ENCODE assay signal across 15 cellular contexts in the genomic region with DNA sequence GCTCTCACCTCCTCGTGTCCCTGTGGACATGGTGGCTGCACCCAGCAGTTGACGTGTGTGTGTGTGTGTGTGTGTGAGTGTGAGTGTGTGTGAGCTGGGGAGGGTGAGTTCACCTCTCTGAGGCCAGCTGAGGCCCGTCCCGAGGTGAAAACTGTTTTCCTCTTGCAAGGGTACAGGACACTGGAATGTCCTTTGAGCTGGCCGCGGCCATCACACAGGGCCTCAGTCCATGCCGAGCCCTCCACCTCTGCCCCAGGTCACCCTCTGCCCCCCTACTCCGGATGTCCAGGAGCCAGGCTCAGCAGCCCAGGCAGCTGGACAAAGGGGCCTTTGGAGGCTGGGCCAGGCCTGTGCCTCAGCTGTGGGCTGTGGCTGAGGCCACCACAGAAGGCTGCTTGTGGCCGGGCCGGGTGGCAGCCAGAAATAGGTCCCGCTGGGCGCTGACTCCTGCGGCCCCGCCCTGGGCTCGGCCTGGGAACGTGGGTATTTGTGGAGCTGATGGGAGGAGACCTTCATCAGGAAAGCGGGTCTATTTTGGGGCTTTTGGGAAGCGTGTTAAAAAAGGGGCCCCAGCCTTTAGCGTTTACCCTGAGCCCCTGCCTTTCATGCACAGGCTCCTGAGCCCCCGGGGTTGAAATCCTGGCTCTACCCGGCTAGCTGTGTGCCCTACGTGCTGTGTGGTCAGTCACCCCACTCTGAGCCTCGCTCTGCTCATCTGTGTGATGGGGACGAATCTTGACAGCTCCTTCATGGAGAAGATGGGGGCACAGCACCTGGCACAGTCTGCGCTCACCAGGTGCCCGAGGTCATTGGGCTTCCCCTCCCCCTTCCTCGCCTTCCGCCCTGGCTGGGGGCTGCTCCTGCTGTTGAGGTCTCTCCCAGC.
DNase-seq lines count a peak whose midpoint lies in the region; TF ChIP-seq lines count a peak whose summit lies in the region.
"Had no signal": no experiment of that assay in that cellular context is flagged by ENCODE, and none has a peak within 500 bp of the region (broad histone marks: within the 10 kb centered on the region; RNA-seq: fewer than 3 reads in every experiment).

No MANE protein-coding gene starts in this region.

- H3K9me3 Mint-ChIP-seq in nephron progenitor cell: peaks cover 19% of the 10 kb centered on the region
- H3K9me3 Mint-ChIP-seq: stimulated activated naive CD8-positive, alpha-beta T cell treated with anti-CD3 and anti-CD28 coated beads, Interleukin-15, Interleukin-2, amounts not matched to agents 100 ng/mL and 50 ng/mL, for 24 hours had no signal

- H3K4me2 ChIP-seq in smooth muscle cell: no peak overlapping the region

- H3K79me2 ChIP-seq in smooth muscle cell (ENCODE audit: low read depth): no peaks in the 10 kb centered on the region

- TF ChIP-seq CTCF in cardiac muscle cell (IDR thresholded peaks at IDR 0.05; ENCODE audit: low read depth, low read length) (no peak), nephron progenitor cell (IDR thresholded peaks at IDR 0.05) (no peak), testis (IDR thresholded peaks at IDR 0.05) (no peak), smooth muscle cell (IDR thresholded peaks at IDR 0.05; ENCODE audit: borderline replicate concordance, insufficient read depth, poor library complexity, severe bottlenecking) (no peak)

- H3K27me3 Mint-ChIP-seq in nephron progenitor cell (ENCODE audit: low read depth, poor library complexity): peaks cover 31% of the 10 kb centered on the region

- H3K4me3 ChIP-seq in cardiac muscle cell (no peak overlapping the region), testis (peak overlapping the region in 1 of 2 donors; percentile 4), smooth muscle cell (no peak overlapping the region)
- H3K4me3 ChIP-seq: GM12878 had no signal

- H3K27ac ChIP-seq in cardiac muscle cell (peak overlapping the region; percentile 79), testis (peak overlapping the region; percentile 77 to 81), smooth muscle cell (ENCODE audit: low read depth) (no peak overlapping the region)
- H3K27ac ChIP-seq: C4-2B, epithelial cell of prostate had no signal

- H3K36me3 ChIP-seq in cardiac muscle cell (no peaks in the 10 kb centered on the region), testis (ENCODE audit: low read depth, missing control alignments) (no peaks in the 10 kb centered on the region), smooth muscle cell (ENCODE audit: low read depth) (no peaks in the 10 kb centered on the region)

- DNase-seq in amygdala (lab: John Stamatoyannopoulos, UW) (peak in 45 of 56 donors; percentile 7 to 84 (median 48)), cardiac muscle cell (ENCODE audit: low read depth in 1 of 2, low spot score in 1 of 2) (no peak), nephron progenitor cell (no peak), testis (no peak), smooth muscle cell (lab: John Stamatoyannopoulos, UW; ENCODE audit: unreplicated experiment) (no peak), NCI-H82 (lab: John Stamatoyannopoulos, UW) (no peak)
- no peak for DNase-seq in activated CD4-positive, alpha-beta T cell treated with anti-CD3 and anti-CD28 coated beads for 1 hour
- no peak for DNase-seq in stimulated activated CD4-positive, alpha-beta T cell treated with anti-CD3 and anti-CD28 coated beads, Interleukin-15, amount 100 ng/mL, for 24 hours
- DNase-seq: mesendoderm, NCI-H1048, NCI-H446 treated with DMSO at 0.1 percent for 48 hours had no signal

- H3K4me3 Mint-ChIP-seq in nephron progenitor cell: no peak overlapping the region
- H3K4me3 Mint-ChIP-seq: stimulated activated naive CD8-positive, alpha-beta T cell treated with anti-CD3 and anti-CD28 coated beads, Interleukin-15, Interleukin-2, amounts not matched to agents 100 ng/mL and 50 ng/mL, for 24 hours had no signal

- 33 to 36% methylated on average over 19 to 28 of the region's 28 CpGs for WGBS in testis, 2 donors
- 91% methylated on average over 28 of the region's 28 CpGs for WGBS in smooth muscle cell (ENCODE audit: low lambda C conversion rate)

- TF ChIP-seq POLR2A in testis (IDR thresholded peaks at IDR 0.05): no peak

- H4K20me1 ChIP-seq in smooth muscle cell (ENCODE audit: low read depth): no peaks in the 10 kb centered on the region

- no peaks in the 10 kb centered on the region for H3F3A ChIP-seq in smooth muscle cell (ENCODE audit: low read depth)

- intact Hi-C loops in testis (cut with DNase I; ENCODE audit: low total_unique reads): loop anchor here (10.0 kb wide), 1 partner anchor 78 kb away; the partner anchor contains the start of gene IER5L

- H3K4me1 ChIP-seq in cardiac muscle cell (ENCODE audit: low read depth) (peaks cover 20% of the 10 kb centered on the region), testis (peaks cover 26% of the 10 kb centered on the region), smooth muscle cell (ENCODE audit: low read depth) (peaks cover 8% of the 10 kb centered on the region)

- no peak overlapping the region for H3K9ac ChIP-seq in smooth muscle cell (ENCODE audit: low read depth)

- peaks cover 63% of the 10 kb centered on the region for H3K4me1 Mint-ChIP-seq in nephron progenitor cell

- no peaks in the 10 kb centered on the region for H3K36me3 Mint-ChIP-seq in nephron progenitor cell (ENCODE audit: low read depth)

- H3K9me3 ChIP-seq in cardiac muscle cell (ENCODE audit: low read depth) (no peaks in the 10 kb centered on the region), testis (no peaks in the 10 kb centered on the region), smooth muscle cell (replicated peaks; ENCODE audit: low read depth) (no peaks in the 10 kb centered on the region)

- H2AFZ ChIP-seq in smooth muscle cell (ENCODE audit: low read depth): no peak overlapping the region

- H3K27me3 ChIP-seq in cardiac muscle cell: no peaks in the 10 kb centered on the region
- H3K27me3 ChIP-seq in testis: no peaks in the 10 kb centered on the region
- no peaks in the 10 kb centered on the region for H3K27me3 ChIP-seq in smooth muscle cell (ENCODE audit: low read depth)

- H3K27ac Mint-ChIP-seq in nephron progenitor cell: peak overlapping the region; percentile 84
- H3K27ac Mint-ChIP-seq: stimulated activated naive CD8-positive, alpha-beta T cell treated with anti-CD3 and anti-CD28 coated beads, Interleukin-15, Interleukin-2, amounts not matched to agents 100 ng/mL and 50 ng/mL, for 24 hours had no signal

Comparison
In these comparisons a context has a peak if more than half of its experiments do, and no peak if none do; other contexts are left out.
1. DNase-seq: peak in amygdala (45 of 56); none in cardiac muscle cell (0 of 2), nephron progenitor cell (single experiment), testis (single experiment), activated CD4-positive, alpha-beta T cell treated with anti-CD3 and anti-CD28 coated beads for 1 hour (single experiment), smooth muscle cell (single experiment), stimulated activated CD4-positive, alpha-beta T cell treated with anti-CD3 and anti-CD28 coated beads, Interleukin-15, amount 100 ng/mL, for 24 hours (single experiment) and NCI-H82 (single experiment).